In genomic region chr20:51362254-51362653, GRCh38 we compare ENCODE assay signal across 25 cellular contexts.
DNase-seq lines count a peak whose midpoint lies in the region; ATAC-seq, FAIRE-seq and TF ChIP-seq lines count a peak whose summit lies in the region.
"Had no signal": no experiment of that assay in that cellular context is flagged by ENCODE, and none has a peak within 500 bp of the region (broad histone marks: within the 10 kb centered on the region; RNA-seq: fewer than 3 reads in every experiment).

No MANE protein-coding gene starts in this region.

- TF ChIP-seq EP300 in H1 (IDR thresholded peaks at IDR 0.05; ENCODE audit: borderline replicate concordance in 1 of 2, low read depth in 2 of 2, low read length in 2 of 2): no peak

- H2AK5ac ChIP-seq in H1 (ENCODE audit: low read depth, low read length): no peak overlapping the region

- H3K14ac ChIP-seq in H1 (ENCODE audit: insufficient read length): no peak overlapping the region

- no peak overlapping the region for H4K91ac ChIP-seq in H1 (replicated peaks; ENCODE audit: insufficient read length, low read length)

- H4K20me1 ChIP-seq in H1 (replicated peaks in 1 of 2; ENCODE audit: control insufficient read depth in 1 of 2, insufficient read depth in 2 of 2, low read length in 2 of 2): no peaks in the 10 kb centered on the region

- H3K36me3 ChIP-seq in MG63 (no peaks in the 10 kb centered on the region), H1 (ENCODE audit: control insufficient read depth in 2 of 4, insufficient read depth in 4 of 4, low read length in 3 of 4) (no peaks in the 10 kb centered on the region), pancreas (no peaks in the 10 kb centered on the region)
- H3K36me3 ChIP-seq: BE2C had no signal

- H3K18ac ChIP-seq in H1 (ENCODE audit: extremely low read depth, low read length): no peak overlapping the region

- H3K9ac ChIP-seq in H1 (replicated peaks in 1 of 4; ENCODE audit: extremely low read depth in 1 of 4, low read depth in 3 of 4, low read length in 3 of 4): no peak overlapping the region
- H3K9ac ChIP-seq: KMS-11 had no signal

- CTCF ChIA-PET in H1 (lab: Charles Lee; ENCODE audit: partially characterized antibody): interaction anchor here (0.9 to 2.9 kb wide), 3 partner anchors 9 to 38 kb away, joined by 3 to 8 read pairs (median 3); no protein-coding TSS in a partner anchor

- H3K27ac ChIP-seq in H1 (ENCODE audit: low read depth, low read length) (no peak overlapping the region), pancreas (no peak overlapping the region)
- H3K27ac ChIP-seq: KMS-11, SK-N-MC had no signal

- ATAC-seq in pancreas (peak in 3 of 4 donors; percentile 73 to 84 (median 75)), GM19351 (IDR thresholded peaks at IDR 0.05; ENCODE audit: unreplicated experiment) (no peak), GM21367 (IDR thresholded peaks at IDR 0.05; ENCODE audit: unreplicated experiment) (no peak)
- ATAC-seq: GM12878, Panc1 had no signal

- H4K8ac ChIP-seq in H1 (ENCODE audit: extremely low read depth, insufficient read depth, low read length): no peak overlapping the region

- no peak overlapping the region for H2AFZ ChIP-seq in H1 (ENCODE audit: low read length)

- H3K4me3 ChIP-seq in MG63 (no peak overlapping the region), H1 (ENCODE audit: extremely low read depth in 1 of 4, insufficient read depth in 2 of 4, low read depth in 3 of 4, low read length in 4 of 4) (no peak overlapping the region), pancreas (no peak overlapping the region)
- H3K4me3 ChIP-seq: GM12878, SK-N-MC had no signal

- TF ChIP-seq POLR2A in H1 (IDR thresholded peaks at IDR 0.05; ENCODE audit: control extremely low read depth in 1 of 2, low read depth in 2 of 2, low read length in 2 of 2): no peak

- WGBS in H1 (ENCODE audit: extremely low coverage in 1 of 2, insufficient coverage in 1 of 2, insufficient read length in 1 of 2, insufficient replicate concordance in 2 of 2, low coverage in 1 of 2, low lambda C conversion rate in 2 of 2, missing lambda C conversion rate in 1 of 2), 2 experiments: 89% methylated on average over 3 of the region's 3 CpGs; no CpG with 5 or more reads in 1 of the 2 experiments
- WGBS in pancreas, 2 donors: 73 to 74% methylated on average over 3 of the region's 3 CpGs

- H3K23ac ChIP-seq in H1 (ENCODE audit: insufficient read length): no peak overlapping the region

- H3K27me3 ChIP-seq in MG63: no peaks in the 10 kb centered on the region
- H3K27me3 ChIP-seq in H1 (replicated peaks in 1 of 4; ENCODE audit: control insufficient read depth in 3 of 4, extremely low read depth in 1 of 4, insufficient read depth in 3 of 4, low read length in 3 of 4): no peaks in the 10 kb centered on the region; a peak in 1 of 7 replicates
- H3K27me3 ChIP-seq in pancreas: no peaks in the 10 kb centered on the region
- H3K27me3 ChIP-seq: BE2C had no signal

- no peak for TF ChIP-seq CTCF in H1 (IDR thresholded peaks at IDR 0.05; ENCODE audit: control extremely low read depth in 1 of 3, insufficient read depth in 1 of 3, low read depth in 1 of 3, low read length in 3 of 3)
- TF ChIP-seq CTCF in pancreas (IDR thresholded peaks at IDR 0.05): no peak

- H2BK5ac ChIP-seq in H1 (ENCODE audit: low read depth, low read length): no peak overlapping the region

- POLR2A ChIA-PET in H1 (lab: Charles Lee; ENCODE audit: partially characterized antibody): interaction anchor here (0.8 kb wide), 1 partner anchor 14 kb away, joined by 3 read pairs; no protein-coding TSS in a partner anchor

- DNase-seq in MG63 (peak; percentile 25), H1 (ENCODE audit: low read depth in 1 of 2, low spot score in 2 of 2) (no peak), pancreas (peak in 3 of 6 donors; percentile 39 to 57 (median 43)), NCI-H526 (lab: John Stamatoyannopoulos, UW) (no peak), NCI-H2196 treated with DMSO at 0.1 percent for 48 hours (lab: John Stamatoyannopoulos, UW; ENCODE audit: unreplicated experiment) (no peak)
- DNase-seq: ACHN, BE2C, DMS 273 treated with DMSO at 0.1 percent for 48 hours, DMS79, EL, GDM1, NCI-H1048, NCI-H1417, NCI-H1694, NCI-H2029 treated with DMSO at 0.1 percent for 48 hours, NCI-H2227 treated with DMSO at 0.1 percent for 48 hours, NCI-H69, SIG-M5 had no signal

- H3K4me2 ChIP-seq in H1 (ENCODE audit: insufficient read depth in 1 of 2, low read depth in 2 of 2, low read length in 2 of 2): no peak overlapping the region
- H3K4me2 ChIP-seq: KMS-11 had no signal

- H2BK120ac ChIP-seq in H1 (replicated peaks; ENCODE audit: low read depth, low read length): no peak overlapping the region

- H3K79me1 ChIP-seq in H1 (ENCODE audit: low read depth, low read length): no peaks in the 10 kb centered on the region

- H3K4ac ChIP-seq in H1 (replicated peaks; ENCODE audit: insufficient read length, low read depth, low read length): no peak overlapping the region

- H2BK15ac ChIP-seq in H1 (ENCODE audit: low read length): no peak overlapping the region

- no peak for FAIRE-seq in H1 (lab: Jason Lieb, UNC)
- FAIRE-seq in pancreas (lab: Jason Lieb, UNC): no peak
- FAIRE-seq: GM12878, H54 had no signal

- no peak overlapping the region for H2BK20ac ChIP-seq in H1 (ENCODE audit: low read length)

- 0 out of 4 replicates have a peak, but pooled peaks cover 0 to 2% of the 10 kb centered on the region in 2 experiments for H3K79me2 ChIP-seq in H1 (ENCODE audit: control insufficient read depth in 1 of 2, insufficient read depth in 2 of 2, low read length in 2 of 2)

- H3K4me1 ChIP-seq in H1 (replicated peaks in 1 of 4; ENCODE audit: control insufficient read depth in 3 of 4, insufficient read depth in 4 of 4, low read length in 3 of 4): no peaks in the 10 kb centered on the region
- no peaks in the 10 kb centered on the region for H3K4me1 ChIP-seq in pancreas
- H3K4me1 ChIP-seq: BE2C had no signal

- H3K56ac ChIP-seq in H1 (replicated peaks; ENCODE audit: insufficient read length, low read depth, low read length): peak overlapping the region; percentile 33

- H3K23me2 ChIP-seq in H1 (ENCODE audit: low read depth, low read length): peaks cover 10% of the 10 kb centered on the region; the same call in 1 of the 2 replicates

- H3K9me3 ChIP-seq in MG63 (peaks cover 7% of the 10 kb centered on the region), H1 (ENCODE audit: insufficient read depth in 2 of 2, low read depth in 1 of 2, low read length in 1 of 2) (peaks cover 7 to 8% of the 10 kb centered on the region in 2 experiments; a peak in 3 of 4 replicates), pancreas (no peaks in the 10 kb centered on the region)
- H3K9me3 ChIP-seq: BE2C had no signal

- intact Hi-C loops in pancreas (cut with DNase I): no loop called here

- no peak for TF ChIP-seq RAD21 in H1 (IDR thresholded peaks at IDR 0.05 in 1 of 2, conservative IDR thresholded peaks at IDR 0.05 in 1 of 2; ENCODE audit: low read depth in 2 of 2, low read length in 2 of 2)

- H4K5ac ChIP-seq in H1 (ENCODE audit: insufficient read length, low read depth, low read length): no peak overlapping the region

- no peak overlapping the region for H2BK12ac ChIP-seq in H1 (ENCODE audit: low read depth, low read length)

TF ChIP-seq in H1, 55 proteins besides CTCF, POLR2A, EP300 and RAD21:
- TF ChIP-seq CBX5 (IDR thresholded peaks at IDR 0.05; ENCODE audit: low read depth, low read length) (no peak), TCF12 (IDR thresholded peaks at IDR 0.05; ENCODE audit: low read depth, low read length) (no peak), RFX5 (IDR thresholded peaks at IDR 0.05; ENCODE audit: borderline replicate concordance, low read depth, low read length) (no peak), KDM5A (IDR thresholded peaks at IDR 0.05; ENCODE audit: low read length) (no peak), SAP30 (IDR thresholded peaks at IDR 0.05; ENCODE audit: insufficient read depth, insufficient replicate concordance, low read length) (no peak)

Comparison
In these comparisons a context has a peak if more than half of its experiments do, and no peak if none do; other contexts are left out.
1. ATAC-seq: peak in pancreas (3 of 4); none in GM19351 (single experiment) and GM21367 (single experiment).